Comparison of ENCODE assay signal across 1 cellular context in genomic region chr17:31475378-31476162, GRCh38.
TF ChIP-seq lines count a peak whose summit lies in the region.

No MANE protein-coding gene starts in this region.

TF ChIP-seq in HepG2, 621 proteins besides CTCF, POLR2A, EP300 and RAD21 (continued from another document and continues in another):
- TF ChIP-seq ZNF646 (CRISPR knock-in tag; IDR thresholded peaks at IDR 0.05) (peak; percentile 81), THAP8 (CRISPR knock-in tag; IDR thresholded peaks at IDR 0.05; ENCODE audit: borderline replicate concordance) (no peak), ZFP37 (CRISPR knock-in tag; IDR thresholded peaks at IDR 0.05; ENCODE audit: borderline replicate concordance) (no peak), SIX1 (CRISPR knock-in tag; IDR thresholded peaks at IDR 0.05; ENCODE audit: borderline replicate concordance) (peak; percentile 83), SKI (IDR thresholded peaks at IDR 0.05; ENCODE audit: partially characterized antibody) (peak; percentile 80), MAX (IDR thresholded peaks at IDR 0.05) (peak; percentile 84), REL (CRISPR knock-in tag; conservative IDR thresholded peaks at IDR 0.05) (no peak), ZMYM3 (CRISPR knock-in tag; IDR thresholded peaks at IDR 0.05) (peak; percentile 73), GATAD2A (CRISPR knock-in tag; IDR thresholded peaks at IDR 0.05) (peak; percentile 99), ZNF124 (CRISPR knock-in tag; IDR thresholded peaks at IDR 0.05) (peak; percentile 70; the same call in 1 of the 2 replicates), SIX4 (CRISPR knock-in tag; IDR thresholded peaks at IDR 0.05) (peak; percentile 78), XRCC5 (optimal IDR thresholded peaks at IDR 0.05; ENCODE audit: low read length) (peak; percentile 15), GATAD1 (CRISPR knock-in tag; IDR thresholded peaks at IDR 0.05) (0 out of 2 replicates have a peak, but pooled peaks have one; percentile 25), CREBL2 (CRISPR knock-in tag; IDR thresholded peaks at IDR 0.05; ENCODE audit: borderline replicate concordance) (no peak), NFIC (IDR thresholded peaks at IDR 0.05; ENCODE audit: low read length) (peak; percentile 88), MEF2D (CRISPR knock-in tag; IDR thresholded peaks at IDR 0.05) (peak; percentile 68; the same call in 1 of the 2 replicates), ZNF775 (CRISPR knock-in tag; IDR thresholded peaks at IDR 0.05; ENCODE audit: borderline replicate concordance) (peak; percentile 43; the same call in 1 of the 2 replicates), NR2F6 (IDR thresholded peaks at IDR 0.05) (peak; percentile 83), NR2F6 (CRISPR knock-in tag; IDR thresholded peaks at IDR 0.05) (peak; percentile 89), TOPORS (CRISPR knock-in tag; IDR thresholded peaks at IDR 0.05) (peak; percentile 93), SRSF9 (IDR thresholded peaks at IDR 0.05; ENCODE audit: borderline replicate concordance, insufficient read depth, low read depth, low read length, poor library complexity, severe bottlenecking) (no peak), SPEN (CRISPR knock-in tag; IDR thresholded peaks at IDR 0.05; ENCODE audit: low read depth) (peak; percentile 52; the same call in 1 of the 2 replicates), ZNF607 (CRISPR knock-in tag; IDR thresholded peaks at IDR 0.05; ENCODE audit: borderline replicate concordance) (peak; percentile 70; the same call in 1 of the 2 replicates), POLR2AphosphoS2 (IDR thresholded peaks at IDR 0.05; ENCODE audit: low read depth, low read length) (no peak), KDM4B (CRISPR knock-in tag; IDR thresholded peaks at IDR 0.05) (0 out of 2 replicates have a peak, but pooled peaks have one; percentile 36), ERF (CRISPR knock-in tag; IDR thresholded peaks at IDR 0.05) (peak; percentile 85), ZNF772 (CRISPR knock-in tag; IDR thresholded peaks at IDR 0.05) (peak; percentile 80; the same call in 1 of the 2 replicates), TMF1 (CRISPR knock-in tag; IDR thresholded peaks at IDR 0.05; ENCODE audit: low read depth) (0 out of 2 replicates have a peak, but pooled peaks have one; percentile 73), KMT2B (CRISPR knock-in tag; IDR thresholded peaks at IDR 0.05) (0 out of 2 replicates have a peak, but pooled peaks have one; percentile 16), EEA1 (CRISPR knock-in tag; IDR thresholded peaks at IDR 0.05; ENCODE audit: borderline replicate concordance) (no peak), DMAP1 (CRISPR knock-in tag; IDR thresholded peaks at IDR 0.05) (peak; percentile 70; the same call in 1 of the 2 replicates), ZNF709 (CRISPR knock-in tag; IDR thresholded peaks at IDR 0.05) (peak; percentile 74; the same call in 1 of the 2 replicates), RCOR2 (CRISPR knock-in tag; IDR thresholded peaks at IDR 0.05) (peak; percentile 86), ZNF746 (CRISPR knock-in tag; IDR thresholded peaks at IDR 0.05) (peak; percentile 75; the same call in 1 of the 2 replicates), AGO1 (IDR thresholded peaks at IDR 0.05; ENCODE audit: low read depth, low read length, poor library complexity, severe bottlenecking) (no peak), ETV5 (CRISPR knock-in tag; IDR thresholded peaks at IDR 0.05; ENCODE audit: borderline replicate concordance) (peak; percentile 79), ADNP (CRISPR knock-in tag; IDR thresholded peaks at IDR 0.05) (no peak), ZNF414 (CRISPR knock-in tag; IDR thresholded peaks at IDR 0.05) (0 out of 2 replicates have a peak, but pooled peaks have one; percentile 69), ZNF326 (CRISPR knock-in tag; IDR thresholded peaks at IDR 0.05; ENCODE audit: borderline replicate concordance) (no peak), ZNF598 (CRISPR knock-in tag; IDR thresholded peaks at IDR 0.05; ENCODE audit: borderline replicate concordance) (no peak), BHLHE40 (IDR thresholded peaks at IDR 0.05; ENCODE audit: low read length) (peak; percentile 75), MAFK (conservative IDR thresholded peaks at IDR 0.05 in 1 of 2, IDR thresholded peaks at IDR 0.05 in 1 of 2; ENCODE audit: low read length in 2 of 2) (peak; percentile 83 to 89), ZNF552 (CRISPR knock-in tag; IDR thresholded peaks at IDR 0.05; ENCODE audit: borderline replicate concordance) (peak; percentile 54; the same call in 1 of the 2 replicates), U2AF1 (optimal IDR thresholded peaks at IDR 0.05; ENCODE audit: low read depth, low read length) (no peak), MAFF (IDR thresholded peaks at IDR 0.05; ENCODE audit: low read depth, low read length) (peak; percentile 90), GABPB1 (CRISPR knock-in tag; IDR thresholded peaks at IDR 0.05) (no peak; the same call in 1 of the 2 replicates), ZFY (CRISPR knock-in tag; IDR thresholded peaks at IDR 0.05) (peak; percentile 52), LCORL (IDR thresholded peaks at IDR 0.05) (peak; percentile 84), LCORL (CRISPR knock-in tag; IDR thresholded peaks at IDR 0.05) (peak; percentile 95)
- TF ChIP-seq, protein P1, sequence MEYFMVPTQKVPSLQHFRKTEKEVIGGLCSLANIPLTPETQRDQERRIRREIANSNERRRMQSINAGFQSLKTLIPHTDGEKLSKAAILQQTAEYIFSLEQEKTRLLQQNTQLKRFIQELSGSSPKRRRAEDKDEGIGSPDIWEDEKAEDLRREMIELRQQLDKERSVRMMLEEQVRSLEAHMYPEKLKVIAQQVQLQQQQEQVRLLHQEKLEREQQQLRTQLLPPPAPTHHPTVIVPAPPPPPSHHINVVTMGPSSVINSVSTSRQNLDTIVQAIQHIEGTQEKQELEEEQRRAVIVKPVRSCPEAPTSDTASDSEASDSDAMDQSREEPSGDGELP (IDR thresholded peaks at IDR 0.05; ENCODE audit: borderline replicate concordance, low read depth) = peak; percentile 84
- TF ChIP-seq, protein P2, sequence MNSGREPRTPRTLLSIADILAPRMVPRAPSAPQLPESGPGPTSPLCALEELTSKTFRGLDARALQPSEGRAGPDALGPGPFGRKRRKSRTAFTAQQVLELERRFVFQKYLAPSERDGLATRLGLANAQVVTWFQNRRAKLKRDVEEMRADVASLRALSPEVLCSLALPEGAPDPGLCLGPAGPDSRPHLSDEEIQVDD (CRISPR knock-in tag; IDR thresholded peaks at IDR 0.05; ENCODE audit: borderline replicate concordance) = no peak
- TF ChIP-seq, protein P3, sequence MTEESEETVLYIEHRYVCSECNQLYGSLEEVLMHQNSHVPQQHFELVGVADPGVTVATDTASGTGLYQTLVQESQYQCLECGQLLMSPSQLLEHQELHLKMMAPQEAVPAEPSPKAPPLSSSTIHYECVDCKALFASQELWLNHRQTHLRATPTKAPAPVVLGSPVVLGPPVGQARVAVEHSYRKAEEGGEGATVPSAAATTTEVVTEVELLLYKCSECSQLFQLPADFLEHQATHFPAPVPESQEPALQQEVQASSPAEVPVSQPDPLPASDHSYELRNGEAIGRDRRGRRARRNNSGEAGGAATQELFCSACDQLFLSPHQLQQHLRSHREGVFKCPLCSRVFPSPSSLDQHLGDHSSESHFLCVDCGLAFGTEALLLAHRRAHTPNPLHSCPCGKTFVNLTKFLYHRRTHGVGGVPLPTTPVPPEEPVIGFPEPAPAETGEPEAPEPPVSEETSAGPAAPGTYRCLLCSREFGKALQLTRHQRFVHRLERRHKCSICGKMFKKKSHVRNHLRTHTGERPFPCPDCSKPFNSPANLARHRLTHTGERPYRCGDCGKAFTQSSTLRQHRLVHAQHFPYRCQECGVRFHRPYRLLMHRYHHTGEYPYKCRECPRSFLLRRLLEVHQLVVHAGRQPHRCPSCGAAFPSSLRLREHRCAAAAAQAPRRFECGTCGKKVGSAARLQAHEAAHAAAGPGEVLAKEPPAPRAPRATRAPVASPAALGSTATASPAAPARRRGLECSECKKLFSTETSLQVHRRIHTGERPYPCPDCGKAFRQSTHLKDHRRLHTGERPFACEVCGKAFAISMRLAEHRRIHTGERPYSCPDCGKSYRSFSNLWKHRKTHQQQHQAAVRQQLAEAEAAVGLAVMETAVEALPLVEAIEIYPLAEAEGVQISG (CRISPR knock-in tag; IDR thresholded peaks at IDR 0.05) = peak; percentile 84
- TF ChIP-seq, protein P4, sequence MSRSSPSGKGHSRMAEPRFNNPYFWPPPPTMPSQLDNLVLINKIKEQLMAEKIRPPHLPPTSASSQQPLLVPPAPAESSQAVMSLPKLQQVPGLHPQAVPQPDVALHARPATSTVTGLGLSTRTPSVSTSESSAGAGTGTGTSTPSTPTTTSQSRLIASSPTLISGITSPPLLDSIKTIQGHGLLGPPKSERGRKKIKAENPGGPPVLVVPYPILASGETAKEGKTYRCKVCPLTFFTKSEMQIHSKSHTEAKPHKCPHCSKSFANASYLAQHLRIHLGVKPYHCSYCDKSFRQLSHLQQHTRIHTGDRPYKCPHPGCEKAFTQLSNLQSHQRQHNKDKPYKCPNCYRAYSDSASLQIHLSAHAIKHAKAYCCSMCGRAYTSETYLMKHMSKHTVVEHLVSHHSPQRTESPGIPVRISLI (CRISPR knock-in tag; IDR thresholded peaks at IDR 0.05; ENCODE audit: borderline replicate concordance) = peak; percentile 96
- TF ChIP-seq, protein P5, sequence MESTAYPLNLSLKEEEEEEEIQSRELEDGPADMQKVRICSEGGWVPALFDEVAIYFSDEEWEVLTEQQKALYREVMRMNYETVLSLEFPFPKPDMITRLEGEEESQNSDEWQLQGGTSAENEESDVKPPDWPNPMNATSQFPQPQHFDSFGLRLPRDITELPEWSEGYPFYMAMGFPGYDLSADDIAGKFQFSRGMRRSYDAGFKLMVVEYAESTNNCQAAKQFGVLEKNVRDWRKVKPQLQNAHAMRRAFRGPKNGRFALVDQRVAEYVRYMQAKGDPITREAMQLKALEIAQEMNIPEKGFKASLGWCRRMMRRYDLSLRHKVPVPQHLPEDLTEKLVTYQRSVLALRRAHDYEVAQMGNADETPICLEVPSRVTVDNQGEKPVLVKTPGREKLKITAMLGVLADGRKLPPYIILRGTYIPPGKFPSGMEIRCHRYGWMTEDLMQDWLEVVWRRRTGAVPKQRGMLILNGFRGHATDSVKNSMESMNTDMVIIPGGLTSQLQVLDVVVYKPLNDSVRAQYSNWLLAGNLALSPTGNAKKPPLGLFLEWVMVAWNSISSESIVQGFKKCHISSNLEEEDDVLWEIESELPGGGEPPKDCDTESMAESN (CRISPR knock-in tag; conservative IDR thresholded peaks at IDR 0.05) = peak; percentile 69; the same call in 1 of the 2 replicates
